In the genomic region with DNA sequence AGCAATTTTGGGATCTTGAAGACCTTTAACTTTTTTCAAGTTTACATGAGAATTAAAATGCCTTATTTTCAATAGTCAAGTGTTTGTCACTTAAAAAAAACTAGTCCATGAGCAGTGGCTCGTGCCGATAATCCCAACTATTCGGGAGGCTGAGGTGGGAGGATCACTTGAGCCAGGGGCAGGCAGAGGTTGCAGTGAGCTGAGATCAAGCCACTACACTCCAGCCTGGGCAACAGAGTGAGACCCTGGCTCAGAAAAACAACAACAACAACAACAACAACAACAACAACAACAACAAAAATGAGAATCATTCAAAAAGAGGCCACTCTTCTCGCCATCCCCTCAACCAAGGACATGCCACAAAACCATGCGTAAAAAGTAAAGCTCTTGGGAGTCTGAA, we compare ENCODE assay signal across 12 cellular contexts. TPM values are rescaled to one million over a fixed set of nuclear protein-coding genes. Genes with fewer than 3 reads are reported as not detected.
DNase-seq lines count a peak whose midpoint lies in the region; ATAC-seq, FAIRE-seq and TF ChIP-seq lines count a peak whose summit lies in the region.
"Had no signal": no experiment of that assay in that cellular context is flagged by ENCODE, and none has a peak within 500 bp of the region (broad histone marks: within the 10 kb centered on the region; RNA-seq: fewer than 3 reads in every experiment).

No MANE protein-coding gene starts in this region.

- H3K9me3 Mint-ChIP-seq in activated naive CD4-positive, alpha-beta T cell treated with anti-CD3 and anti-CD28 coated beads, Interleukin-2, amount 50 U/mL, for 72 hours = peaks cover 3 to 15% of the 10 kb centered on the region in 2 donors
- H3K9me3 Mint-ChIP-seq in activated naive CD4-positive, alpha-beta T cell treated with anti-CD3 and anti-CD28 coated beads, Interleukin-2, amount 10 ng/mL, durations not matched to agents 7 days and 5 days = no peaks in the 10 kb centered on the region
- H3K9me3 Mint-ChIP-seq in stimulated activated naive CD8-positive, alpha-beta T cell treated with anti-CD3 and anti-CD28 coated beads, Interleukin-15, amount 100 ng/mL, for 72 hours = no peaks in the 10 kb centered on the region

- H2AFZ ChIP-seq in H1 (ENCODE audit: low read length) = no peak overlapping the region
- H2AFZ ChIP-seq in PC-3 (ENCODE audit: low read length) = no peak overlapping the region

- no peak overlapping the region for H2AK5ac ChIP-seq in H1 (ENCODE audit: low read depth, low read length)

- DNase-seq in activated naive CD4-positive, alpha-beta T cell treated with anti-CD3 and anti-CD28 coated beads, Interleukin-2, amount 50 U/mL, for 72 hours (ENCODE audit: low spot score in 2 of 2) = no peak
- no peak for DNase-seq in activated naive CD4-positive, alpha-beta T cell treated with anti-CD3 and anti-CD28 coated beads, Interleukin-2, amount 10 ng/mL, durations not matched to agents 7 days and 5 days
- no peak for DNase-seq in RWPE1 (ENCODE audit: low spot score)
- no peak for DNase-seq in H1 (ENCODE audit: low read depth in 1 of 2, low spot score in 2 of 2)
- no peak for DNase-seq in stimulated activated naive CD8-positive, alpha-beta T cell treated with anti-CD3 and anti-CD28 coated beads, Interleukin-15, amount 100 ng/mL, for 72 hours
- DNase-seq in PC-3 = no peak
- DNase-seq in stimulated activated CD8-positive, alpha-beta memory T cell treated with anti-CD3 and anti-CD28 coated beads, Interleukin-4, amount 100 ng/mL, for 48 hours = no peak
- DNase-seq: dermis blood vessel endothelial cell, NCI-H2081 treated with DMSO at 0.1 percent for 48 hours, tibial artery had no signal

- H3K27ac ChIP-seq in RWPE1 (peak overlapping the region; percentile 30; the same call in 1 of the 2 replicates), H1 (ENCODE audit: low read depth, low read length) (peak overlapping the region; percentile 59; the same call in 1 of the 2 replicates), PC-3 (ENCODE audit: low read length) (no peak overlapping the region)
- H3K27ac ChIP-seq: tibial artery had no signal

- CTCF ChIA-PET in activated naive CD4-positive, alpha-beta T cell treated with anti-CD3 and anti-CD28 coated beads, Interleukin-2, amount 10 ng/mL, durations not matched to agents 7 days and 5 days (lab: Charles Lee) = no interaction called here
- CTCF ChIA-PET in RWPE1 (lab: Yijun Ruan, JAX) (no interaction called here), H1 (lab: Charles Lee; ENCODE audit: partially characterized antibody) (interaction anchor here (1.4 to 2.1 kb wide), 2 partner anchors 22 kb away, joined by 4 to 5 read pairs; no protein-coding TSS in a partner anchor), PC-3 (lab: Charles Lee) (no interaction called here)

- TF ChIP-seq POLR2A in H1 (IDR thresholded peaks at IDR 0.05; ENCODE audit: control extremely low read depth in 1 of 2, low read depth in 2 of 2, low read length in 2 of 2) = no peak

- peaks cover 42 to 99% of the 10 kb centered on the region in 2 experiments for H3K79me2 ChIP-seq in H1 (ENCODE audit: control insufficient read depth in 1 of 2, insufficient read depth in 2 of 2, low read length in 2 of 2)
- peaks cover 86% of the 10 kb centered on the region for H3K79me2 ChIP-seq in PC-3 (ENCODE audit: low read length)

- peak overlapping the region in 1 of 4 experiments; percentile 33; a peak in 1 of 8 replicates for H3K4me3 ChIP-seq in H1 (ENCODE audit: extremely low read depth in 1 of 4, insufficient read depth in 2 of 4, low read depth in 3 of 4, low read length in 4 of 4)
- H3K4me3 ChIP-seq in PC-3 (ENCODE audit: low read length) = no peak overlapping the region
- H3K4me3 ChIP-seq: tibial artery had no signal

- H3K56ac ChIP-seq in H1 (replicated peaks; ENCODE audit: insufficient read length, low read depth, low read length) = no peak overlapping the region

- peak overlapping the region; percentile 67; the same call in 1 of the 2 replicates for H2BK5ac ChIP-seq in H1 (ENCODE audit: low read depth, low read length)

- TF ChIP-seq RAD21 in H1 (IDR thresholded peaks at IDR 0.05 in 1 of 2, conservative IDR thresholded peaks at IDR 0.05 in 1 of 2; ENCODE audit: low read depth in 2 of 2, low read length in 2 of 2) = no peak

- TF ChIP-seq EP300 in H1 (IDR thresholded peaks at IDR 0.05; ENCODE audit: borderline replicate concordance in 1 of 2, low read depth in 2 of 2, low read length in 2 of 2) = no peak

- H2BK120ac ChIP-seq in H1 (replicated peaks; ENCODE audit: low read depth, low read length) = peak overlapping the region; percentile 81

- H3K36me3 ChIP-seq in H1 (ENCODE audit: control insufficient read depth in 2 of 4, insufficient read depth in 4 of 4, low read length in 3 of 4) (peaks cover 0 to 3% (median 1%) of the 10 kb centered on the region in 4 experiments; a peak in 2 of 8 replicates), PC-3 (ENCODE audit: low read depth, low read length) (no peaks in the 10 kb centered on the region)
- H3K36me3 ChIP-seq: tibial artery had no signal

- H2BK12ac ChIP-seq in H1 (ENCODE audit: low read depth, low read length) = no peak overlapping the region

- peaks cover 54% of the 10 kb centered on the region for H3K4me1 Mint-ChIP-seq in activated naive CD4-positive, alpha-beta T cell treated with anti-CD3 and anti-CD28 coated beads, Interleukin-2, amount 10 ng/mL, durations not matched to agents 7 days and 5 days
- H3K4me1 Mint-ChIP-seq in stimulated activated naive CD8-positive, alpha-beta T cell treated with anti-CD3 and anti-CD28 coated beads, Interleukin-15, amount 100 ng/mL, for 72 hours = peaks cover 73% of the 10 kb centered on the region

- TF ChIP-seq CTCF in RWPE1 (conservative IDR thresholded peaks at IDR 0.05; ENCODE audit: low read depth) (no peak), H1 (IDR thresholded peaks at IDR 0.05; ENCODE audit: control extremely low read depth in 1 of 3, insufficient read depth in 1 of 3, low read depth in 1 of 3, low read length in 3 of 3) (no peak), PC-3 (conservative IDR thresholded peaks at IDR 0.05; ENCODE audit: low read depth, low read length) (no peak)

- no TSS peak for BruUV-seq in PC-3 (replicated peaks; lab: Mats Ljungman, UMichigan)

- no peak overlapping the region for H3K4me3 Mint-ChIP-seq in activated naive CD4-positive, alpha-beta T cell treated with anti-CD3 and anti-CD28 coated beads, Interleukin-2, amount 10 ng/mL, durations not matched to agents 7 days and 5 days
- peak overlapping the region; percentile 37 to 60 for H3K4me3 Mint-ChIP-seq in stimulated activated naive CD8-positive, alpha-beta T cell treated with anti-CD3 and anti-CD28 coated beads, Interleukin-15, amount 100 ng/mL, for 72 hours

- peak overlapping the region; percentile 72 for H4K5ac ChIP-seq in H1 (ENCODE audit: insufficient read length, low read depth, low read length)

- H3K23ac ChIP-seq in H1 (ENCODE audit: insufficient read length) = no peak overlapping the region

- peaks cover 8 to 17% (median 10%) of the 10 kb centered on the region in 4 experiments; a peak in 5 of 7 replicates for H3K4me1 ChIP-seq in H1 (replicated peaks in 1 of 4; ENCODE audit: control insufficient read depth in 3 of 4, insufficient read depth in 4 of 4, low read length in 3 of 4)
- H3K4me1 ChIP-seq in PC-3 (ENCODE audit: insufficient read depth, low read length) = peaks cover 14% of the 10 kb centered on the region

- H2BK20ac ChIP-seq in H1 (ENCODE audit: low read length) = no peak overlapping the region

- intact Hi-C loops in PC-3 (cut with micrococcal nuclease) = loop anchor here (10.0 kb wide), 2 partner anchors 316 to 386 kb away; no protein-coding TSS in a partner anchor

- no peak for ATAC-seq in activated naive CD4-positive, alpha-beta T cell treated with anti-CD3 and anti-CD28 coated beads, Interleukin-2, amount 50 U/mL, for 72 hours
- no peak for ATAC-seq in stimulated activated naive CD8-positive, alpha-beta T cell treated with anti-CD3 and anti-CD28 coated beads, Interleukin-15, amount 100 ng/mL, for 72 hours
- no peak for ATAC-seq in PC-3
- no peak for ATAC-seq in GM19455 (IDR thresholded peaks at IDR 0.05; ENCODE audit: unreplicated experiment)

- no peak overlapping the region for H3K4ac ChIP-seq in H1 (replicated peaks; ENCODE audit: insufficient read length, low read depth, low read length)

- no peak for FAIRE-seq in H1 (lab: Jason Lieb, UNC)
- FAIRE-seq: astrocyte had no signal

- H3K18ac ChIP-seq in H1 (ENCODE audit: extremely low read depth, low read length) = 0 out of 2 replicates have a peak overlapping the region, but pooled peaks have one; percentile 0

- H3K14ac ChIP-seq in H1 (ENCODE audit: insufficient read length) = no peak overlapping the region

- H3K4me2 ChIP-seq in H1 (ENCODE audit: insufficient read depth in 1 of 2, low read depth in 2 of 2, low read length in 2 of 2) = peak overlapping the region; percentile 10 to 57
- H3K4me2 ChIP-seq in PC-3 (ENCODE audit: low read length) = no peak overlapping the region

- peaks cover 3% of the 10 kb centered on the region for H3F3A ChIP-seq in PC-3 (ENCODE audit: low read length, unreplicated experiment)

- peaks cover 9 to 10% of the 10 kb centered on the region in 2 experiments for H4K20me1 ChIP-seq in H1 (replicated peaks in 1 of 2; ENCODE audit: control insufficient read depth in 1 of 2, insufficient read depth in 2 of 2, low read length in 2 of 2)
- H4K20me1 ChIP-seq in PC-3 (ENCODE audit: low read length) = 0 out of 2 replicates have a peak, but pooled peaks cover 5% of the 10 kb centered on the region

- H4K8ac ChIP-seq in H1 (ENCODE audit: extremely low read depth, insufficient read depth, low read length) = no peak overlapping the region

- peaks cover 4% of the 10 kb centered on the region for H3K23me2 ChIP-seq in H1 (ENCODE audit: low read depth, low read length)

- no peaks in the 10 kb centered on the region for H3K9me2 ChIP-seq in PC-3 (replicated peaks; ENCODE audit: low read length)

- peaks cover 3% of the 10 kb centered on the region; the same call in 1 of the 2 replicates for H3K79me1 ChIP-seq in H1 (ENCODE audit: low read depth, low read length)

- H3K36me3 Mint-ChIP-seq in activated naive CD4-positive, alpha-beta T cell treated with anti-CD3 and anti-CD28 coated beads, Interleukin-2, amount 50 U/mL, for 72 hours = peaks cover 40 to 66% of the 10 kb centered on the region in 2 donors
- H3K36me3 Mint-ChIP-seq in activated naive CD4-positive, alpha-beta T cell treated with anti-CD3 and anti-CD28 coated beads, Interleukin-2, amount 10 ng/mL, durations not matched to agents 7 days and 5 days = peaks cover 41% of the 10 kb centered on the region

- H4K91ac ChIP-seq in H1 (replicated peaks; ENCODE audit: insufficient read length, low read length) = peak overlapping the region; percentile 67

- POLR2A ChIA-PET in RWPE1 (lab: Yijun Ruan, JAX; ENCODE audit: low non-redundant PET) (no interaction called here), H1 (lab: Charles Lee; ENCODE audit: partially characterized antibody) (interaction anchor here (0.9 to 1.9 kb wide), 4 partner anchors 9 to 315 kb away, joined by 3 to 5 read pairs (median 3); no protein-coding TSS in a partner anchor), PC-3 (lab: Charles Lee; ENCODE audit: unreplicated experiment) (no interaction called here)

- no peak overlapping the region for H2BK15ac ChIP-seq in H1 (ENCODE audit: low read length)

- H3K9ac ChIP-seq in H1 (replicated peaks in 1 of 4; ENCODE audit: extremely low read depth in 1 of 4, low read depth in 3 of 4, low read length in 3 of 4) (no peak overlapping the region), PC-3 (ENCODE audit: low read length) (no peak overlapping the region)

- H3K27me3 ChIP-seq in H1 (replicated peaks in 1 of 4; ENCODE audit: control insufficient read depth in 3 of 4, extremely low read depth in 1 of 4, insufficient read depth in 3 of 4, low read length in 3 of 4) = no peaks in the 10 kb centered on the region
- H3K27me3 ChIP-seq in PC-3 (ENCODE audit: low read length) = no peaks in the 10 kb centered on the region
- H3K27me3 ChIP-seq: tibial artery had no signal

- peak overlapping the region; percentile 60 to 68 for H3K27ac Mint-ChIP-seq in activated naive CD4-positive, alpha-beta T cell treated with anti-CD3 and anti-CD28 coated beads, Interleukin-2, amount 50 U/mL, for 72 hours
- H3K27ac Mint-ChIP-seq in activated naive CD4-positive, alpha-beta T cell treated with anti-CD3 and anti-CD28 coated beads, Interleukin-2, amount 10 ng/mL, durations not matched to agents 7 days and 5 days = no peak overlapping the region
- peak overlapping the region in 1 of 2 donors; percentile 83 for H3K27ac Mint-ChIP-seq in stimulated activated naive CD8-positive, alpha-beta T cell treated with anti-CD3 and anti-CD28 coated beads, Interleukin-15, amount 100 ng/mL, for 72 hours

- H3K9me3 ChIP-seq in H1 (ENCODE audit: insufficient read depth in 2 of 2, low read depth in 1 of 2, low read length in 1 of 2) (no peaks in the 10 kb centered on the region), PC-3 (ENCODE audit: low read length) (no peaks in the 10 kb centered on the region)
- H3K9me3 ChIP-seq: tibial artery had no signal

- H3K27me3 Mint-ChIP-seq in activated naive CD4-positive, alpha-beta T cell treated with anti-CD3 and anti-CD28 coated beads, Interleukin-2, amount 10 ng/mL, durations not matched to agents 7 days and 5 days = no peaks in the 10 kb centered on the region
- H3K27me3 Mint-ChIP-seq in stimulated activated naive CD8-positive, alpha-beta T cell treated with anti-CD3 and anti-CD28 coated beads, Interleukin-15, amount 100 ng/mL, for 72 hours = no peaks in the 10 kb centered on the region

- 81% methylated on average over 5 of the region's 5 CpGs; no CpG with 5 or more reads in 1 of the 2 experiments for WGBS in H1 (ENCODE audit: extremely low coverage in 1 of 2, insufficient coverage in 1 of 2, insufficient read length in 1 of 2, insufficient replicate concordance in 2 of 2, low coverage in 1 of 2, low lambda C conversion rate in 2 of 2, missing lambda C conversion rate in 1 of 2), 2 experiments

RNA-seq across cellular contexts. Expression of gene FOXO1, which starts 5.7 kb away (rescaled TPM):
- total RNA-seq in activated naive CD4-positive, alpha-beta T cell treated with anti-CD3 and anti-CD28 coated beads, Interleukin-2, amount 50 U/mL, for 72 hours = 10 to 100 TPM; 40.4 to 57.8 TPM
- 56.1 and 56.9 TPM in 2 replicates for total RNA-seq in H1 (2021; fragmentation: NEBNext Ultra II Directional; extraction: Animal tissue kit (Norgen Biotek cat#: 25700))
- polyA plus RNA-seq in H1 (2011; rRNA removed) = 35.3 and 36.5 TPM in 2 replicates
- polyA plus RNA-seq in H1 (2011; cell fraction: cytosol; rRNA removed) = 19.0 TPM
- 33.2 TPM for polyA plus RNA-seq in H1 (2011; cell fraction: nucleus; rRNA removed)
- 27.6 to 34.4 TPM (median 33.7 TPM) in 4 replicates for polyA plus RNA-seq in H1 (2012, experiment 1 of 2)
- 5.8 TPM for polyA plus RNA-seq in H1 (2012, experiment 2 of 2)
- polyA plus RNA-seq in H1 (2013, experiment 1 of 2) = 19.9 TPM
- polyA plus RNA-seq in H1 (2013, experiment 2 of 2) = 18.7 TPM
- 112 and 122 TPM in 2 replicates for polyA minus RNA-seq in H1 (2011; rRNA and poly(A)+ RNA removed)
- polyA minus RNA-seq in H1 (2011; cell fraction: cytosol; rRNA and poly(A)+ RNA removed) = 50.3 TPM
- polyA minus RNA-seq in H1 (2011; cell fraction: nucleus; rRNA and poly(A)+ RNA removed) = 66.2 TPM
- total RNA-seq in PC-3 (2014; rRNA removed) = 2.7 and 3.5 TPM in 2 replicates
